ENCODE assay signal across 23 cellular contexts in the genomic region with DNA sequence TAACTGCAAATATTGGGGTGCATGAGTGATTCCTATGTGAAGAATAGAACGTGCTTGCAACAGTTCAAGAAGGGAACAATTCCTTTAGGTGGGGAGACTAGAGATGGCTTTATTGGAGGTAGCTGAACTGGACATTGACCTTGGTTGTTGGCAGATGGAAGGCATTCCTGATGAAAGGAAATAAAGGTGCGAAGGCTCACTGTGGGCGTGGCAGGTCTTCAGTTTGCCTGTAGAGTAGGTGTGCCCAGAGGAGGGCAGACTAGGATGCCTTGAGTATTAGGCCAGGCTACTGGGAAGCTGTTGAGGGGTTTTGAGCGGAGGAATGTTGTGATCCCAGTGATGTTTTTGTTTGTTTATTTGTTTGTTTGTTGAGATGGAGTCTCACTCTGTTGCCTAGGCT. TPM values are rescaled to one million over a fixed set of nuclear protein-coding genes. Genes with fewer than 3 reads are reported as not detected.
"Had no signal": no experiment of that assay in that cellular context is flagged by ENCODE, and none has a peak within 500 bp of the region (broad histone marks: within the 10 kb centered on the region; RNA-seq: fewer than 3 reads in every experiment).

No MANE protein-coding gene starts in this region.

- H3K4me3 ChIP-seq: MG63, SJCRH30 had no signal

- H3K27ac ChIP-seq: HL-60, SJCRH30 had no signal

- ATAC-seq: Panc1, Right ventricle myocardium inferior, SK-N-SH treated with all-trans-retinoic acid at 6 μM for 48 hours had no signal

- H3K9me3 ChIP-seq: MG63, SJCRH30 had no signal

- H3K27me3 ChIP-seq: MG63, SJCRH30 had no signal

- DNase-seq: KBM-7, MG63, NCI-H1092, NCI-H1105 treated with DMSO at 0.1 percent for 48 hours, NCI-H1417 treated with DMSO at 0.1 percent for 48 hours, NCI-H146, NCI-H1694 treated with DMSO at 0.1 percent for 48 hours, NCI-H1930, NCI-H2081, NCI-H2107, NCI-H2227 treated with DMSO at 0.1 percent for 48 hours, NCI-H524, NCI-H526 treated with DMSO at 0.1 percent for 48 hours, NCI-H748 treated with DMSO at 0.1 percent for 48 hours, SHP77 treated with DMSO at 0.1 percent for 48 hours, SJCRH30 had no signal

RNA-seq across cellular contexts. Expression of a gene that starts 27.3 kb away (rescaled TPM):
- total RNA-seq: LHCN-M2, NCI-H460, Right ventricle myocardium inferior, RPMI7951, SJCRH30 had no signal
